ENCODE assay signal across 2 cellular contexts in genomic region chr14:21788687-21789086, GRCh38.
TF ChIP-seq lines count a peak whose summit lies in the region.

No MANE protein-coding gene starts in this region.

TF ChIP-seq in IMR-90, 13 proteins besides CTCF, POLR2A, EP300 and RAD21:
- peak; percentile 29 for TF ChIP-seq MAFK (IDR thresholded peaks at IDR 0.05; ENCODE audit: low read depth, low read length)

TF ChIP-seq in K562, 482 proteins besides CTCF, POLR2A, EP300 and RAD21:
- peak; percentile 46; the same call in 1 of the 2 replicates for TF ChIP-seq ZNF316 (IDR thresholded peaks at IDR 0.05)
